Comparison of ENCODE assay signal across 13 cellular contexts in genomic region chr10:97444212-97444611, GRCh38.
DNase-seq lines count a peak whose midpoint lies in the region; ATAC-seq and TF ChIP-seq lines count a peak whose summit lies in the region.
"Had no signal": no experiment of that assay in that cellular context is flagged by ENCODE, and none has a peak within 500 bp of the region (broad histone marks: within the 10 kb centered on the region; RNA-seq: fewer than 3 reads in every experiment).

No MANE protein-coding gene starts in this region.

- peaks cover 30 to 45% (median 39%) of the 10 kb centered on the region in 10 experiments for H3K4me1 ChIP-seq in BLaER1 treated with 17β-estradiol and CSF1 and Interleukin-3, amounts not matched to agents 10 nM and 100 nM
- peaks cover 27% of the 10 kb centered on the region for H3K4me1 ChIP-seq in Loucy (ENCODE audit: insufficient read depth, low read length, poor library complexity, severe bottlenecking)

- no peak overlapping the region for H3K27ac ChIP-seq in BLaER1 treated with 17β-estradiol and CSF1 and Interleukin-3, amounts not matched to agents 10 nM and 100 nM
- H3K27ac ChIP-seq: ovary, SJSA1, upper lobe of left lung had no signal

- no peaks in the 10 kb centered on the region for H3K9me3 Mint-ChIP-seq in effector memory CD8-positive, alpha-beta T cell
- H3K9me3 Mint-ChIP-seq: IgD-negative memory B cell had no signal

- TF ChIP-seq CTCF in Loucy (conservative IDR thresholded peaks at IDR 0.05; ENCODE audit: low read length) (no peak), GM20000 (IDR thresholded peaks at IDR 0.05; ENCODE audit: extremely low read depth, missing control alignments) (no peak)

- no peak for DNase-seq in effector memory CD8-positive, alpha-beta T cell
- DNase-seq in GM20000 (ENCODE audit: low spot score): no peak
- DNase-seq in middle frontal gyrus (ENCODE audit: extremely low spot score, low spot score): no peak
- DNase-seq: kidney glomerular epithelial cell; NCI-H2171; ovary; stimulated activated CD4-positive, alpha-beta T cell treated with anti-CD3 and anti-CD28 coated beads, Interleukin-4, amount 100 ng/mL, for 4 hours; upper lobe of left lung had no signal

- H3K27me3 Mint-ChIP-seq in effector memory CD8-positive, alpha-beta T cell: no peaks in the 10 kb centered on the region
- H3K27me3 Mint-ChIP-seq: IgD-negative memory B cell had no signal

- peak overlapping the region in 8 of 11 experiments; percentile 74 to 94 (median 88); a peak in 7 of 22 replicates for H3K9ac ChIP-seq in BLaER1 treated with 17β-estradiol and CSF1 and Interleukin-3, amounts not matched to agents 10 nM and 100 nM
- peak overlapping the region; percentile 80 for H3K9ac ChIP-seq in Loucy (ENCODE audit: low read depth, low read length, poor library complexity, severe bottlenecking)

- H3K4me3 Mint-ChIP-seq in effector memory CD8-positive, alpha-beta T cell: peak overlapping the region in 1 of 2 donors; percentile 99

- H2AFZ ChIP-seq in Loucy (ENCODE audit: low read length): no peak overlapping the region

- peaks cover 0 to 38% (median 23%) of the 10 kb centered on the region in 11 experiments; a peak in 15 of 22 replicates for H4K20me1 ChIP-seq in BLaER1 treated with 17β-estradiol and CSF1 and Interleukin-3, amounts not matched to agents 10 nM and 100 nM
- no peaks in the 10 kb centered on the region for H4K20me1 ChIP-seq in Loucy (ENCODE audit: insufficient read depth, low read length, poor library complexity, severe bottlenecking)

- no peak for ATAC-seq in effector memory CD8-positive, alpha-beta T cell (replicated peaks)
- no peak for ATAC-seq in HG03439 (IDR thresholded peaks at IDR 0.05; ENCODE audit: unreplicated experiment)

- H3K27ac Mint-ChIP-seq in effector memory CD8-positive, alpha-beta T cell: peak overlapping the region; percentile 95 to 96

- H3K27me3 ChIP-seq in BLaER1 treated with 17β-estradiol and CSF1 and Interleukin-3, amounts not matched to agents 10 nM and 100 nM: no peaks in the 10 kb centered on the region
- H3K27me3 ChIP-seq in Loucy (ENCODE audit: insufficient read depth, low read length, poor library complexity, severe bottlenecking): no peaks in the 10 kb centered on the region
- H3K27me3 ChIP-seq: ovary, SJSA1, upper lobe of left lung had no signal

- peaks cover 34 to 68% (median 51%) of the 10 kb centered on the region in 11 experiments for H3K36me3 ChIP-seq in BLaER1 treated with 17β-estradiol and CSF1 and Interleukin-3, amounts not matched to agents 10 nM and 100 nM
- H3K36me3 ChIP-seq in Loucy (ENCODE audit: insufficient read depth, low read length): peaks cover 8% of the 10 kb centered on the region; the same call in 1 of the 2 replicates
- H3K36me3 ChIP-seq: ovary had no signal

- no peaks in the 10 kb centered on the region for H3F3A ChIP-seq in Loucy (ENCODE audit: low read depth)

- no peaks in the 10 kb centered on the region for H3K9me3 ChIP-seq in BLaER1 treated with 17β-estradiol and CSF1 and Interleukin-3, amounts not matched to agents 10 nM and 100 nM (replicated peaks in 1 of 11)
- H3K9me3 ChIP-seq in Loucy (ENCODE audit: insufficient read depth, low read depth, low read length): no peaks in the 10 kb centered on the region
- H3K9me3 ChIP-seq: ovary, SJSA1, upper lobe of left lung had no signal

- H3K4me1 Mint-ChIP-seq in effector memory CD8-positive, alpha-beta T cell (ENCODE audit: low read depth in 2 of 2): peaks cover 25 to 29% of the 10 kb centered on the region in 2 donors

- H3K4me3 ChIP-seq in BLaER1 treated with 17β-estradiol and CSF1 and Interleukin-3, amounts not matched to agents 10 nM and 100 nM: peak overlapping the region in 4 of 10 experiments; percentile 76 to 98 (median 82); a peak in 6 of 20 replicates
- peak overlapping the region; percentile 89 for H3K4me3 ChIP-seq in Loucy (ENCODE audit: low read length, poor library complexity, severe bottlenecking)

- peaks cover 37% of the 10 kb centered on the region for H3K36me3 Mint-ChIP-seq in effector memory CD8-positive, alpha-beta T cell (ENCODE audit: insufficient read depth)

- no peaks in the 10 kb centered on the region for H3K9me2 ChIP-seq in Loucy (replicated peaks; ENCODE audit: low read depth, low read length)

- H3K4me2 ChIP-seq in BLaER1 treated with 17β-estradiol and CSF1 and Interleukin-3, amounts not matched to agents 10 nM and 100 nM: peak overlapping the region; percentile 78 to 98 (median 91); a peak in 20 of 22 replicates
- H3K4me2 ChIP-seq in Loucy (ENCODE audit: low read depth, low read length, poor library complexity, severe bottlenecking): peak overlapping the region; percentile 94

- H3K79me2 ChIP-seq in Loucy (ENCODE audit: insufficient read depth, low read length): peaks cover 60% of the 10 kb centered on the region
